8 cellular contexts compared by ENCODE assay signal in genomic region chr15:96333194-96334016, GRCh38. TPM values are rescaled to one million over a fixed set of nuclear protein-coding genes. Genes with fewer than 3 reads are reported as not detected.
A peak's percentile ranks its signal among the peaks of the same experiment; 100 is the strongest.
DNase-seq lines count a peak whose midpoint lies in the region; ATAC-seq and TF ChIP-seq lines count a peak whose summit lies in the region.

No MANE protein-coding gene starts in this region.

- no peaks in the 10 kb centered on the region for H3K9me3 ChIP-seq in CD8-positive, alpha-beta memory T cell (ENCODE audit: low read length)
- no peaks in the 10 kb centered on the region for H3K9me3 ChIP-seq in breast epithelium

- H3K36me3 ChIP-seq in CD8-positive, alpha-beta memory T cell (ENCODE audit: insufficient read depth, low read length) = no peaks in the 10 kb centered on the region
- H3K36me3 ChIP-seq in breast epithelium = no peaks in the 10 kb centered on the region

- no peak overlapping the region for H3K4me3 ChIP-seq in CD8-positive, alpha-beta memory T cell (ENCODE audit: low read length)
- peak overlapping the region; percentile 79 to 89 (median 80) for H3K4me3 ChIP-seq in breast epithelium

- ATAC-seq in HG02840 (IDR thresholded peaks at IDR 0.05; ENCODE audit: low FRiP score, unreplicated experiment) = no peak
- no peak for ATAC-seq in GM18867 (IDR thresholded peaks at IDR 0.05; ENCODE audit: unreplicated experiment)

- CTCF ChIA-PET in CD8-positive, alpha-beta memory T cell (lab: Charles Lee) = no interaction called here

- no peaks in the 10 kb centered on the region for H3K4me1 ChIP-seq in CD8-positive, alpha-beta memory T cell (ENCODE audit: insufficient read depth, low read length)
- no peaks in the 10 kb centered on the region for H3K4me1 ChIP-seq in breast epithelium

- peaks cover 0 to 4% (median 0%) of the 10 kb centered on the region in 3 donors for H3K36me3 Mint-ChIP-seq in CD8-positive, alpha-beta memory T cell
- H3K36me3 Mint-ChIP-seq in IgD-negative memory B cell = peaks cover 2% of the 10 kb centered on the region

- H3K9me3 Mint-ChIP-seq in CD8-positive, alpha-beta memory T cell = peaks cover 6 to 34% (median 14%) of the 10 kb centered on the region in 5 donors
- peaks cover 0 to 9% (median 0%) of the 10 kb centered on the region in 3 donors for H3K9me3 Mint-ChIP-seq in IgD-negative memory B cell

- H3K27me3 ChIP-seq in CD8-positive, alpha-beta memory T cell (ENCODE audit: insufficient read depth, low read length, poor library complexity, severe bottlenecking) = peaks cover 38% of the 10 kb centered on the region
- no peaks in the 10 kb centered on the region for H3K27me3 ChIP-seq in breast epithelium

- TF ChIP-seq CTCF in breast epithelium (IDR thresholded peaks at IDR 0.05) = no peak

- peak overlapping the region in 6 of 7 donors; percentile 10 to 74 (median 62) for H3K4me3 Mint-ChIP-seq in CD8-positive, alpha-beta memory T cell
- H3K4me3 Mint-ChIP-seq in IgD-negative memory B cell = peak overlapping the region in 3 of 4 donors; percentile 27 to 65 (median 32)

- intact Hi-C loops in breast epithelium (cut with DNase I; ENCODE audit: low total_unique reads) = no loop called here

- no peak overlapping the region for H3K27ac Mint-ChIP-seq in CD8-positive, alpha-beta memory T cell
- H3K27ac Mint-ChIP-seq in IgD-negative memory B cell = no peak overlapping the region

- no peak for DNase-seq in CD8-positive, alpha-beta memory T cell
- DNase-seq in breast epithelium (ENCODE audit: low spot score in 2 of 2) (peak in 1 of 2 donors; percentile 21), left kidney (ENCODE audit: low read depth, low spot score) (peak; percentile 61), NCI-H128 (lab: John Stamatoyannopoulos, UW; ENCODE audit: unreplicated experiment) (no peak)

- H3K4me1 Mint-ChIP-seq in CD8-positive, alpha-beta memory T cell = peaks cover 9 to 32% (median 15%) of the 10 kb centered on the region in 3 donors
- peaks cover 0 to 5% (median 5%) of the 10 kb centered on the region in 3 donors for H3K4me1 Mint-ChIP-seq in IgD-negative memory B cell

- peaks cover 67 to 86% of the 10 kb centered on the region in 2 donors for H3K27me3 Mint-ChIP-seq in CD8-positive, alpha-beta memory T cell
- peaks cover 58% of the 10 kb centered on the region for H3K27me3 Mint-ChIP-seq in IgD-negative memory B cell

- POLR2A ChIA-PET in CD8-positive, alpha-beta memory T cell (lab: Charles Lee) = no interaction called here

- peak overlapping the region; percentile 55 for H3K27ac ChIP-seq in CD8-positive, alpha-beta memory T cell (ENCODE audit: low read depth, low read length)
- peak overlapping the region; percentile 93 to 99 for H3K27ac ChIP-seq in breast epithelium
- H3K27ac ChIP-seq in temporal lobe (ENCODE audit: low read depth, low read length) = peak overlapping the region; percentile 56

- TF ChIP-seq POLR2A in breast epithelium (IDR thresholded peaks at IDR 0.05) = no peak

RNA-seq across cellular contexts. Expression of gene NR2F2, which starts 2.9 kb away (rescaled TPM):
- not detected for total RNA-seq in CD8-positive, alpha-beta memory T cell
- not detected for polyA plus RNA-seq in CD8-positive, alpha-beta memory T cell
- not detected for polyA plus RNA-seq in IgD-negative memory B cell
- total RNA-seq in breast epithelium (10 to 100 TPM; 13.2 to 22.9 (median 13.6) TPM), temporal lobe (4.4 TPM)
